Comparison of ENCODE assay signal across 22 cellular contexts in the genomic region with DNA sequence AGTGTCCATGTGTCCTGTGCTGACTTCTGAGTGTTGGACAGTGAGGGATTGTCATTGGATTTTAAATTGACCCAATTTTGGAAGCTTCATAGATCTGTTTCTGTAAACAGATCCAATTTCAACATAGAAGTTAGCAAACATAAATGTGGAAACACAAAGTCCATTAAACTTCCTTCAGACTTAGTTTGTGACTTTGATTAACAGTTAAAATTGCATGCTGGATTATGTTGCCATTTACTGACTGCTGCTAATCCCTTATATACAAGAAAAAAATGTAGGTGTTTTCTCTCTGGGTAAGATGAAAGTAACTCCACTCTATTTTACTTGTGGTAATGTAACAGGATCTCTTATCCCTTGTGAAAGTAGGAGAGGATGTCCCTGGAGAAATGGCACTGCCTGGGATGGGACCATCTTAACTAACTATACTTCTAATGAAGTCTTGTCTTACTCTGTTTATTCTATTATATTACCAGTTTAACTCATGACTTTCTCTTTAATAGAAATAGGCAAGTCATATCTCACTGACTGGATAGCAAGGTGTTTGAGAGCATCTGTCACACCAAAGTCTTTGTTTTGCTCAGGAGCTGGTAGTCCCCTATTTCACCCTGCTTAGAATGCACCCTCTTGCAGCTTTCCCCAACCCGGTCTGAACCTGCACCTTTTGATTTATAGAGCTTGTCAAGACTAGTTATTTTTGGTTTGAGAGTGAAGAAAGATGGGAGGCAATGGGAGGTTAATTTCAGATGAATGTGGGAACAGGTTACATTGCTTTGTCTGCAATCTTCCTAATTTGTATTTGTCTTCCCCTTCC. TPM values are rescaled to one million over a fixed set of nuclear protein-coding genes. Genes with fewer than 3 reads are reported as not detected.
DNase-seq lines count a peak whose midpoint lies in the region; ATAC-seq and TF ChIP-seq lines count a peak whose summit lies in the region.
"Had no signal": no experiment of that assay in that cellular context is flagged by ENCODE, and none has a peak within 500 bp of the region (broad histone marks: within the 10 kb centered on the region; RNA-seq: fewer than 3 reads in every experiment).

No MANE protein-coding gene starts in this region.

- H3K27ac ChIP-seq in cardiac muscle cell (peak overlapping the region; percentile 79), RWPE2 (ENCODE audit: poor library complexity, severe bottlenecking) (no peak overlapping the region), liver (ENCODE audit: low read depth in 1 of 2, low read length in 2 of 2) (peak overlapping the region; percentile 56 to 64)
- H3K27ac ChIP-seq: transverse colon had no signal

- no peaks in the 10 kb centered on the region for H3K36me3 ChIP-seq in cardiac muscle cell
- peaks cover 97% of the 10 kb centered on the region for H3K36me3 ChIP-seq in RWPE2 (ENCODE audit: low read depth)
- peaks cover 0 to 2% (median 0%) of the 10 kb centered on the region in 4 donors for H3K36me3 ChIP-seq in liver (ENCODE audit: control insufficient read depth in 4 of 4, insufficient read depth in 3 of 4, low read depth in 1 of 4, low read length in 3 of 4)
- H3K36me3 ChIP-seq: transverse colon had no signal

- peaks cover 27% of the 10 kb centered on the region for H3K4me1 ChIP-seq in cardiac muscle cell (ENCODE audit: low read depth)
- peaks cover 19% of the 10 kb centered on the region for H3K4me1 ChIP-seq in RWPE2 (ENCODE audit: insufficient read depth, poor library complexity, severe bottlenecking)
- peaks cover 1 to 30% (median 18%) of the 10 kb centered on the region in 4 donors for H3K4me1 ChIP-seq in liver (ENCODE audit: control insufficient read depth in 4 of 4, insufficient read depth in 4 of 4, low read length in 3 of 4)
- H3K4me1 ChIP-seq: transverse colon had no signal

- H3K27me3 ChIP-seq in cardiac muscle cell (no peaks in the 10 kb centered on the region), RWPE2 (ENCODE audit: insufficient read depth, poor library complexity, severe bottlenecking) (no peaks in the 10 kb centered on the region), liver (ENCODE audit: control insufficient read depth in 4 of 4, insufficient read depth in 4 of 4, low read length in 3 of 4) (no peaks in the 10 kb centered on the region)
- H3K27me3 ChIP-seq: transverse colon had no signal

- H3K9me3 ChIP-seq in cardiac muscle cell (ENCODE audit: low read depth) (no peaks in the 10 kb centered on the region), RWPE2 (ENCODE audit: severe bottlenecking) (no peaks in the 10 kb centered on the region), liver (ENCODE audit: control insufficient read depth in 4 of 4, low read length in 3 of 4) (no peaks in the 10 kb centered on the region)
- H3K9me3 ChIP-seq: transverse colon had no signal

- WGBS in liver = 41% methylated on average over 1 of the region's 1 CpG

- H3K4me3 ChIP-seq in cardiac muscle cell (no peak overlapping the region), RWPE2 (ENCODE audit: severe bottlenecking) (no peak overlapping the region), liver (ENCODE audit: low read depth in 1 of 3, low read length in 3 of 3) (no peak overlapping the region)
- H3K4me3 ChIP-seq: lung, transverse colon had no signal

- peak overlapping the region in 1 of 2 donors; percentile 21 for H3K9ac ChIP-seq in liver (ENCODE audit: low read depth in 1 of 2, low read length in 2 of 2)

- DNase-seq in cardiac muscle cell (ENCODE audit: low read depth in 1 of 2, low spot score in 1 of 2) (no peak), Right ventricle myocardium inferior (ENCODE audit: missing footprints) (no peak), RWPE2 (ENCODE audit: low spot score) (no peak), D341Med (ENCODE audit: low spot score) (no peak), GF-D8 (lab: John Stamatoyannopoulos, UW) (no peak), ecto neural progenitor cell (ENCODE audit: low spot score) (no peak)
- DNase-seq: activated CD4-positive, CD25-positive, alpha-beta regulatory T cell; activated CD8-positive, alpha-beta memory T cell treated with anti-CD3 and anti-CD28 coated beads, Interleukin-2, amount 50 U/mL, for 4 hours; activated naive CD4-positive, alpha-beta T cell treated with anti-CD3 and anti-CD28 coated beads, Interleukin-2, amount 50 U/mL, for 16 hours; Calu3; effector CD4-positive, alpha-beta T cell; KBM-7; NCI-H1436 treated with DMSO at 0.1 percent for 48 hours; NCI-H526; right cardiac atrium; stimulated activated CD4-positive, alpha-beta T cell treated with anti-CD3 and anti-CD28 coated beads, Interleukin-4, amount 100 ng/mL, for 4 hours; T-cell; transverse colon had no signal

- TF ChIP-seq CTCF in cardiac muscle cell (IDR thresholded peaks at IDR 0.05; ENCODE audit: low read depth, low read length) (no peak), RWPE2 (IDR thresholded peaks at IDR 0.05; ENCODE audit: poor library complexity, severe bottlenecking) (no peak), liver (IDR thresholded peaks at IDR 0.05; ENCODE audit: low read depth, low read length, missing input control) (no peak)

- intact Hi-C loops in Right ventricle myocardium inferior (cut with DNase I) = no loop called here

- no peak for ATAC-seq in Right ventricle myocardium inferior
- peak; percentile 27; the same call in 2 of the 3 replicates for ATAC-seq in RWPE2 (ENCODE audit: low read depth)
- ATAC-seq in GM21447 (IDR thresholded peaks at IDR 0.05; ENCODE audit: unreplicated experiment) = no peak
- ATAC-seq: natural killer cell treated with Interleukin-12 subunit alpha and Interleukin-12 subunit beta and Interleukin-15 and Interleukin-18, amount 100 ng/mL, for 72 hours; right cardiac atrium; T-cell had no signal

- no peak for TF ChIP-seq RAD21 in liver (IDR thresholded peaks at IDR 0.05)

TF ChIP-seq in liver, 16 proteins besides CTCF, POLR2A, EP300 and RAD21 (continues in another document):
- TF ChIP-seq NR2F2 (IDR thresholded peaks at IDR 0.05) = no peak
- TF ChIP-seq, protein P1, sequence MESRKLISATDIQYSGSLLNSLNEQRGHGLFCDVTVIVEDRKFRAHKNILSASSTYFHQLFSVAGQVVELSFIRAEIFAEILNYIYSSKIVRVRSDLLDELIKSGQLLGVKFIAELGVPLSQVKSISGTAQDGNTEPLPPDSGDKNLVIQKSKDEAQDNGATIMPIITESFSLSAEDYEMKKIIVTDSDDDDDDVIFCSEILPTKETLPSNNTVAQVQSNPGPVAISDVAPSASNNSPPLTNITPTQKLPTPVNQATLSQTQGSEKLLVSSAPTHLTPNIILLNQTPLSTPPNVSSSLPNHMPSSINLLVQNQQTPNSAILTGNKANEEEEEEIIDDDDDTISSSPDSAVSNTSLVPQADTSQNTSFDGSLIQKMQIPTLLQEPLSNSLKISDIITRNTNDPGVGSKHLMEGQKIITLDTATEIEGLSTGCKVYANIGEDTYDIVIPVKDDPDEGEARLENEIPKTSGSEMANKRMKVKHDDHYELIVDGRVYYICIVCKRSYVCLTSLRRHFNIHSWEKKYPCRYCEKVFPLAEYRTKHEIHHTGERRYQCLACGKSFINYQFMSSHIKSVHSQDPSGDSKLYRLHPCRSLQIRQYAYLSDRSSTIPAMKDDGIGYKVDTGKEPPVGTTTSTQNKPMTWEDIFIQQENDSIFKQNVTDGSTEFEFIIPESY (IDR thresholded peaks at IDR 0.05) = peak; percentile 61
- TF ChIP-seq, protein P2, sequence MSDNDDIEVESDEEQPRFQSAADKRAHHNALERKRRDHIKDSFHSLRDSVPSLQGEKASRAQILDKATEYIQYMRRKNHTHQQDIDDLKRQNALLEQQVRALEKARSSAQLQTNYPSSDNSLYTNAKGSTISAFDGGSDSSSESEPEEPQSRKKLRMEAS (IDR thresholded peaks at IDR 0.05) = peak; percentile 80
- no peak for TF ChIP-seq TAF1 (conservative IDR thresholded peaks at IDR 0.05)
- TF ChIP-seq FOXA2 (IDR thresholded peaks at IDR 0.05) = peak; percentile 55
- peak; percentile 84 to 88 for TF ChIP-seq HNF4A (conservative IDR thresholded peaks at IDR 0.05)
- TF ChIP-seq RXRA (IDR thresholded peaks at IDR 0.05) = peak; percentile 64 to 80
- TF ChIP-seq HNF4G (IDR thresholded peaks at IDR 0.05) = peak; percentile 33
- no peak for TF ChIP-seq GABPA (IDR thresholded peaks at IDR 0.05 in 1 of 2, conservative IDR thresholded peaks at IDR 0.05 in 1 of 2)
- TF ChIP-seq YY1 (IDR thresholded peaks at IDR 0.05) = peak; percentile 57
- TF ChIP-seq ATF3 (IDR thresholded peaks at IDR 0.05) = no peak

RNA-seq across cellular contexts. Expression of gene TPX2, which starts 7.2 kb away (rescaled TPM):
- 15.2 and 120 TPM in 2 replicates for total RNA-seq in cardiac muscle cell
- polyA plus RNA-seq in cardiac muscle cell = 12.3 and 91.0 TPM in 2 replicates
- total RNA-seq in Right ventricle myocardium inferior = 1.2 TPM
- 10 to 100 TPM in 1 of 2 donors, 1 to 10 TPM in 1; 1.3 to 40.8 TPM for total RNA-seq in liver
- polyA plus RNA-seq in liver = 1 to 10 TPM; 1.1 to 3.6 TPM

RNA-seq across cellular contexts. Expression of gene BCL2L1, which starts 23.6 kb away (rescaled TPM):
- 74.6 and 81.2 TPM in 2 replicates for total RNA-seq in cardiac muscle cell
- 37.8 and 40.5 TPM in 2 replicates for polyA plus RNA-seq in cardiac muscle cell
- total RNA-seq in Right ventricle myocardium inferior = 55.2 TPM
- 100 to 1,000 TPM in 1 of 2 donors, 10 to 100 TPM in 1; 48.4 to 124 TPM for total RNA-seq in liver
- polyA plus RNA-seq in liver = 10 to 100 TPM; 29.7 to 43.7 TPM
